25 cellular contexts compared by ENCODE assay signal in genomic region chr18:68114989-68115388, GRCh38.
"Had no signal": no experiment of that assay in that cellular context is flagged by ENCODE, and none has a peak within 500 bp of the region (broad histone marks: within the 10 kb centered on the region; RNA-seq: fewer than 3 reads in every experiment).

No MANE protein-coding gene starts in this region.

- H3K27me3 ChIP-seq: esophagus muscularis mucosa, foreskin keratinocyte, gastroesophageal sphincter, heart left ventricle, hepatocyte had no signal

- DNase-seq: dermis blood vessel endothelial cell; dorsolateral prefrontal cortex; effector CD4-positive, alpha-beta T cell; effector memory CD4-positive, alpha-beta T cell; foreskin keratinocyte; heart left ventricle; hypothalamus; immature natural killer cell; islet precursor cell; kidney; kidney glomerular epithelial cell; left colon; left ventricle myocardium inferior; lower lobe of right lung; mesenchymal stem cell; mucosa of descending colon; naive B cell; naive thymus-derived CD8-positive, alpha-beta T cell had no signal

- ATAC-seq: foreskin keratinocyte; gastroesophageal sphincter; heart left ventricle; left colon; left lobe of liver; lower lobe of right lung; mucosa of descending colon; naive thymus-derived CD8-positive, alpha-beta T cell had no signal

- H3K9me3 ChIP-seq: esophagus muscularis mucosa, gastroesophageal sphincter, heart left ventricle, left ventricle myocardium inferior, lower lobe of right lung, mucosa of descending colon had no signal

- H3K4me3 ChIP-seq: coronary artery, dorsolateral prefrontal cortex, esophagus muscularis mucosa, gastroesophageal sphincter, heart left ventricle, hepatocyte, left ventricle myocardium inferior, lower lobe of right lung, mucosa of descending colon had no signal

- H3K79me2 ChIP-seq: hepatocyte had no signal

- H3K4me1 ChIP-seq: esophagus muscularis mucosa, foreskin keratinocyte, gastroesophageal sphincter, heart left ventricle, left ventricle myocardium inferior, lower lobe of right lung had no signal

- H3K27ac ChIP-seq: coronary artery, dorsolateral prefrontal cortex, esophagus muscularis mucosa, foreskin keratinocyte, gastroesophageal sphincter, heart left ventricle, hepatocyte, left ventricle myocardium inferior, lower lobe of right lung had no signal

- H3K36me3 ChIP-seq: esophagus muscularis mucosa, gastroesophageal sphincter, heart left ventricle, left ventricle myocardium inferior, lower lobe of right lung had no signal

- FAIRE-seq: endothelial cell of umbilical vein, frontal cortex, kidney had no signal

- H2AFZ ChIP-seq: hepatocyte had no signal

- H3K4me2 ChIP-seq: hepatocyte had no signal
